In genomic region chr19:53374288-53374687, GRCh38 we compare ENCODE assay signal across 30 cellular contexts.
"Had no signal": no experiment of that assay in that cellular context is flagged by ENCODE, and none has a peak within 500 bp of the region (broad histone marks: within the 10 kb centered on the region; RNA-seq: fewer than 3 reads in every experiment).

No MANE protein-coding gene starts in this region.

- H3K27me3 ChIP-seq: adrenal gland, body of pancreas, Peyer's patch, SJSA1 had no signal

- H3K4me3 Mint-ChIP-seq: activated CD4-positive, alpha-beta T cell treated with anti-CD3 and anti-CD28 coated beads for 36 hours; activated CD4-positive, alpha-beta T cell treated with anti-CD3 and anti-CD28 coated beads, Interleukin-2, amount 10 ng/mL, durations not matched to agents 7 days and 5 days; activated CD8-positive, alpha-beta T cell treated with anti-CD3 and anti-CD28 coated beads, Interleukin-2, amount 10 ng/mL, durations not matched to agents 7 days and 5 days; activated naive CD4-positive, alpha-beta T cell treated with anti-CD3 and anti-CD28 coated beads for 36 hours; activated T-cell treated with anti-CD3 and anti-CD28 coated beads, Interleukin-2, amount 50 U/mL, for 24 hours; activated T-helper 1 cell treated with anti-CD3 and anti-CD28 coated beads, Interleukin-12 subunit alpha, Interleukin-12 subunit beta, Interleukin-2, Interleukin-4 antibody, amounts not matched to agents 30 ng/mL and 10 ng/mL and 1 ng/mL, durations not matched to agents 14 hours and 24 hours and 36 hours; T-helper 1 cell treated with Interleukin-12 subunit alpha and Interleukin-12 subunit beta and Interleukin-4 antibody, amounts not matched to agents 30 μg/mL and 1 μg/mL, for 36 hours; T-helper 2 cell treated with Interferon-gamma antibody and Interleukin-4, amounts not matched to agents 5 μg/mL and 100 μg/mL, for 36 hours had no signal

- H3K27ac ChIP-seq: adrenal gland, body of pancreas, Peyer's patch, SJSA1 had no signal

- H3K9me3 ChIP-seq: adrenal gland, SJSA1, SK-N-SH had no signal

- DNase-seq: activated CD4-positive, alpha-beta T cell treated with anti-CD3 and anti-CD28 coated beads for 36 hours; activated CD4-positive, alpha-beta T cell treated with anti-CD3 and anti-CD28 coated beads, Interleukin-2, amount 10 ng/mL, durations not matched to agents 7 days and 5 days; activated CD4-positive, alpha-beta T cell treated with anti-CD3 and anti-CD28 coated beads, Interleukin-2, amount 50 U/mL, for 48 hours; activated CD8-positive, alpha-beta T cell treated with anti-CD3 and anti-CD28 coated beads, Interleukin-2, amount 10 ng/mL, durations not matched to agents 7 days and 5 days; activated gamma-delta T cell treated with Interleukin-2 at 50 U/mL for 16 hours; activated naive CD4-positive, alpha-beta T cell treated with anti-CD3 and anti-CD28 coated beads for 36 hours; activated T-cell treated with anti-CD3 and anti-CD28 coated beads, Interleukin-2, amount 50 U/mL, for 24 hours; adrenal gland; body of pancreas; caudate nucleus; NCI-H1092 treated with DMSO at 0.1 percent for 48 hours; NCI-H1417; NCI-H146; NCI-H187; NCI-H2029 treated with DMSO at 0.1 percent for 48 hours; NCI-H2107; NCI-H2171; NCI-H510A treated with DMSO at 0.1 percent for 48 hours; NCI-H69; NCI-H82; PC-3; Peyer's patch; RPMI8226; SHP77 treated with DMSO at 0.1 percent for 48 hours; SK-N-SH had no signal

- H3K27me3 Mint-ChIP-seq: activated CD4-positive, alpha-beta T cell treated with anti-CD3 and anti-CD28 coated beads for 36 hours; activated CD4-positive, alpha-beta T cell treated with anti-CD3 and anti-CD28 coated beads, Interleukin-2, amount 10 ng/mL, durations not matched to agents 7 days and 5 days; activated T-cell treated with anti-CD3 and anti-CD28 coated beads, Interleukin-2, amount 50 U/mL, for 24 hours had no signal

- H3K27ac Mint-ChIP-seq: activated CD4-positive, alpha-beta T cell treated with anti-CD3 and anti-CD28 coated beads for 36 hours; activated CD4-positive, alpha-beta T cell treated with anti-CD3 and anti-CD28 coated beads, Interleukin-2, amount 10 ng/mL, durations not matched to agents 7 days and 5 days; activated CD8-positive, alpha-beta T cell treated with anti-CD3 and anti-CD28 coated beads, Interleukin-2, amount 10 ng/mL, durations not matched to agents 7 days and 5 days; activated naive CD4-positive, alpha-beta T cell treated with anti-CD3 and anti-CD28 coated beads for 36 hours; activated naive CD4-positive, alpha-beta T cell treated with anti-CD3 and anti-CD28 coated beads, Interleukin-2, amount 50 U/mL, for 72 hours; activated T-cell treated with anti-CD3 and anti-CD28 coated beads, Interleukin-2, amount 50 U/mL, for 24 hours; activated T-helper 1 cell treated with anti-CD3 and anti-CD28 coated beads, Interleukin-12 subunit alpha, Interleukin-12 subunit beta, Interleukin-2, Interleukin-4 antibody, amounts not matched to agents 30 ng/mL and 10 ng/mL and 1 ng/mL, durations not matched to agents 14 hours and 24 hours and 36 hours; T-helper 1 cell treated with Interleukin-12 subunit alpha and Interleukin-12 subunit beta and Interleukin-4 antibody, amounts not matched to agents 30 μg/mL and 1 μg/mL, for 36 hours; T-helper 2 cell treated with Interferon-gamma antibody and Interleukin-4, amounts not matched to agents 5 μg/mL and 100 μg/mL, for 36 hours had no signal

- H3K4me1 ChIP-seq: adrenal gland, body of pancreas, Peyer's patch, SJSA1 had no signal

- H3K4me3 ChIP-seq: adrenal gland, body of pancreas, Peyer's patch, SJSA1 had no signal

- H3K4me2 ChIP-seq: SK-N-SH had no signal

- H3K4me1 Mint-ChIP-seq: activated CD4-positive, alpha-beta T cell treated with anti-CD3 and anti-CD28 coated beads for 36 hours; activated CD4-positive, alpha-beta T cell treated with anti-CD3 and anti-CD28 coated beads, Interleukin-2, amount 10 ng/mL, durations not matched to agents 7 days and 5 days had no signal

- H3K9ac ChIP-seq: SK-N-SH had no signal
